1 cellular context compared by ENCODE assay signal in the genomic region with DNA sequence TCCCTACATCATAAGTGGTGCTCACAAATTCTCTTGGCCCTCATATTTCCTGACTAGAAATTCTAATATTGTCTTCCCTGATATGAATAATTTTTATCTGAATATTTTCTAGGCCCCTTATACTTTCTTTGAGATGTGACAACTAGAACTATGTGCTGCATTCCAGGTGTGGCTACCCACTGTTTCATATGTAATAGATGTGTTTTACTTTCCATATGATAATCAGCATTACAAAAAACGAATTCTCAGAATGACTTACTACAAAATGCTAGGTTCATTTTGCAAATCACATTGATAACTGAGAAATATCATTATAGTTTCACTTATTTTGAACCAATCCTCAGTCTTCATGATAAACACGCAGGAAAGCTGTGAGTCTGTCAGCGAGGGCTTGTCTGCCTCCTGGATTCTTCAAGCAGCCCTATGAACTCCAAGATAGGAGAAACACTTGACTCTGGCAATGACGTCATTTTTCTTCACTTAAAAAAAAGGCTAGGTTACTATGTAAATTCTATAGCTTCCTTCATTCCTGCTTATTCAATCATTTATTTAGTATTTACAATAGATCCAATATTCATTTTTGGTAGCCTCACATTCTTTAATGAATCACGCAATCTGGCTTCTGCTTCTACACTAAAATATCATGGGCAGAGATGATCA.
TF ChIP-seq lines count a peak whose summit lies in the region.

No MANE protein-coding gene starts in this region.

TF ChIP-seq in GM12878, 131 proteins besides CTCF, POLR2A, EP300 and RAD21:
- TF ChIP-seq TARDBP (IDR thresholded peaks at IDR 0.05; ENCODE audit: borderline replicate concordance) = no peak
- 0 out of 2 replicates have a peak, but pooled peaks have one; percentile 42 for TF ChIP-seq ATF7 (IDR thresholded peaks at IDR 0.05; ENCODE audit: low read depth)
- peak; percentile 65 for TF ChIP-seq JUNB (IDR thresholded peaks at IDR 0.05)
